18 cellular contexts compared by ENCODE assay signal in genomic region chr4:98963538-98964433, GRCh38. TPM values are rescaled to one million over a fixed set of nuclear protein-coding genes. Genes with fewer than 3 reads are reported as not detected.
DNase-seq lines count a peak whose midpoint lies in the region; ATAC-seq and TF ChIP-seq lines count a peak whose summit lies in the region.
"Had no signal": no experiment of that assay in that cellular context is flagged by ENCODE, and none has a peak within 500 bp of the region (broad histone marks: within the 10 kb centered on the region; RNA-seq: fewer than 3 reads in every experiment).

No MANE protein-coding gene starts in this region.

- peak overlapping the region; percentile 2 for H3K4me3 Mint-ChIP-seq in neural progenitor cell
- H3K4me3 Mint-ChIP-seq in stimulated activated naive B cell treated with anti-CD40 and anti-IgM and Interleukin-4, amounts not matched to agents 10 μg/mL and 1 μg/mL and 100 μg/mL, for 72 hours, result no peak overlapping the region
- H3K4me3 Mint-ChIP-seq: brain had no signal

- H3K9ac ChIP-seq in HCT116 (ENCODE audit: low read length), result no peak overlapping the region
- H3K9ac ChIP-seq in neural progenitor cell, result no peak overlapping the region
- H3K9ac ChIP-seq: KMS-11 had no signal

- RAD21 ChIA-PET in HCT116 (lab: Charles Lee; ENCODE audit: low non-redundant PET in 1 of 2, low total read pairs in 2 of 2, uncharacterized antibody in 2 of 2, unreplicated experiment in 2 of 2), result no interaction called here

- peak overlapping the region; percentile 55 for H3K27ac Mint-ChIP-seq in neural progenitor cell
- no peak overlapping the region for H3K27ac Mint-ChIP-seq in stimulated activated naive B cell treated with anti-CD40 and anti-IgM and Interleukin-4, amounts not matched to agents 10 μg/mL and 1 μg/mL and 100 μg/mL, for 72 hours

- H2AFZ ChIP-seq in HCT116 (ENCODE audit: low read depth, low read length, poor library complexity, severe bottlenecking) (peak overlapping the region; percentile 74), neural progenitor cell (replicated peaks) (no peak overlapping the region)

- H3K4me1 ChIP-seq in HCT116 (ENCODE audit: control insufficient read depth in 1 of 2, insufficient read depth in 2 of 2, low read length in 2 of 2) (peaks cover 5 to 18% of the 10 kb centered on the region in 2 experiments), neural progenitor cell (peaks cover 7% of the 10 kb centered on the region), upper lobe of right lung (no peaks in the 10 kb centered on the region)
- H3K4me1 ChIP-seq: vagina had no signal

- H3K27ac ChIP-seq in HCT116 (ENCODE audit: low read depth, low read length), result peak overlapping the region; percentile 10; the same call in 1 of the 2 replicates
- H3K27ac ChIP-seq in RWPE1, result peak overlapping the region; percentile 79
- peak overlapping the region in 31 of 59 donors; percentile 2 to 76 (median 45) for H3K27ac ChIP-seq in dorsolateral prefrontal cortex
- no peak overlapping the region for H3K27ac ChIP-seq in neural progenitor cell
- no peak overlapping the region for H3K27ac ChIP-seq in upper lobe of right lung
- H3K27ac ChIP-seq: KMS-11, vagina had no signal

- H4K20me1 ChIP-seq in HCT116 (ENCODE audit: insufficient read depth) (no peaks in the 10 kb centered on the region), neural progenitor cell (ENCODE audit: low read depth) (no peaks in the 10 kb centered on the region)

- H3K27me3 ChIP-seq in HCT116 (ENCODE audit: insufficient read depth, low read length) (no peaks in the 10 kb centered on the region), dorsolateral prefrontal cortex (no peaks in the 10 kb centered on the region), neural progenitor cell (no peaks in the 10 kb centered on the region), upper lobe of right lung (no peaks in the 10 kb centered on the region)
- H3K27me3 ChIP-seq: vagina had no signal

- intact Hi-C loops in HCT116 (cut with micrococcal nuclease) (no loop called here), dorsolateral prefrontal cortex (cut with DNase I) (no loop called here), Right ventricle myocardium superior (cut with DNase I) (no loop called here), upper lobe of right lung (cut with DNase I) (no loop called here)

- H3K4me2 ChIP-seq in HCT116 (ENCODE audit: low read length) (peak overlapping the region; percentile 41), neural progenitor cell (no peak overlapping the region)
- H3K4me2 ChIP-seq: KMS-11 had no signal

- H3K79me2 ChIP-seq in HCT116 (ENCODE audit: insufficient read depth, low read length) (no peaks in the 10 kb centered on the region), neural progenitor cell (ENCODE audit: low read depth) (no peaks in the 10 kb centered on the region)

- TF ChIP-seq RAD21 in HCT116 (IDR thresholded peaks at IDR 0.05; ENCODE audit: low read depth), result no peak

- H3K9me2 ChIP-seq in HCT116 (ENCODE audit: insufficient read depth), result no peaks in the 10 kb centered on the region

- BruUV-seq in HCT116 (replicated peaks; lab: Mats Ljungman, UMichigan), result no TSS peak

- no peaks in the 10 kb centered on the region for H3F3A ChIP-seq in neural progenitor cell (ENCODE audit: low read depth)

- DNase-seq in HCT116 (ENCODE audit: low read depth, low spot score), result no peak
- DNase-seq in RWPE1 (ENCODE audit: low spot score), result peak; percentile 60
- peak in 6 of 10 donors; percentile 30 to 64 (median 55) for DNase-seq in dorsolateral prefrontal cortex
- DNase-seq in neural progenitor cell (ENCODE audit: low spot score), result no peak
- no peak for DNase-seq in Right ventricle myocardium superior
- no peak for DNase-seq in upper lobe of right lung
- no peak for DNase-seq in AG08395 (ENCODE audit: low spot score)
- no peak for DNase-seq in stimulated activated naive B cell treated with anti-CD40 and anti-IgM and Interleukin-4, amounts not matched to agents 10 μg/mL and 1 μg/mL and 100 μg/mL, for 72 hours
- DNase-seq: activated CD8-positive, alpha-beta memory T cell treated with anti-CD3 and anti-CD28 coated beads for 24 hours; activated gamma-delta T cell; NCI-H1436 treated with DMSO at 0.1 percent for 48 hours; NCI-H510A; stimulated activated CD4-positive, alpha-beta T cell treated with anti-CD3 and anti-CD28 coated beads, Interleukin-4, amount 100 ng/mL, for 1 hour had no signal

- no peaks in the 10 kb centered on the region for H3K36me3 Mint-ChIP-seq in neural progenitor cell
- H3K36me3 Mint-ChIP-seq in stimulated activated naive B cell treated with anti-CD40 and anti-IgM and Interleukin-4, amounts not matched to agents 10 μg/mL and 1 μg/mL and 100 μg/mL, for 72 hours, result peaks cover 0 to 3% of the 10 kb centered on the region in 2 donors
- H3K36me3 Mint-ChIP-seq: brain had no signal

- no peak for TF ChIP-seq POLR2A in HCT116 (IDR thresholded peaks at IDR 0.05; ENCODE audit: borderline replicate concordance, extremely low read depth, insufficient read depth, insufficient read length)

- H3K9me3 Mint-ChIP-seq in neural progenitor cell, result no peaks in the 10 kb centered on the region
- H3K9me3 Mint-ChIP-seq in stimulated activated naive B cell treated with anti-CD40 and anti-IgM and Interleukin-4, amounts not matched to agents 10 μg/mL and 1 μg/mL and 100 μg/mL, for 72 hours, result peaks cover 3% of the 10 kb centered on the region in 2 donors

- peaks cover 12% of the 10 kb centered on the region for H3K4me1 Mint-ChIP-seq in neural progenitor cell
- peaks cover 2 to 6% of the 10 kb centered on the region in 2 donors for H3K4me1 Mint-ChIP-seq in stimulated activated naive B cell treated with anti-CD40 and anti-IgM and Interleukin-4, amounts not matched to agents 10 μg/mL and 1 μg/mL and 100 μg/mL, for 72 hours

- TF ChIP-seq CTCF in HCT116 (IDR thresholded peaks at IDR 0.05 in 2 of 3, conservative IDR thresholded peaks at IDR 0.05 in 1 of 3; ENCODE audit: borderline replicate concordance in 1 of 3, insufficient read depth in 1 of 3, low read depth in 2 of 3, low read length in 2 of 3) (no peak), RWPE1 (conservative IDR thresholded peaks at IDR 0.05; ENCODE audit: low read depth) (no peak), dorsolateral prefrontal cortex (IDR thresholded peaks at IDR 0.05 in 54 of 56, conservative IDR thresholded peaks at IDR 0.05 in 2 of 56; ENCODE audit: low read depth in 1 of 56, partially characterized antibody in 56 of 56) (no peak), neural progenitor cell (IDR thresholded peaks at IDR 0.05) (no peak), upper lobe of right lung (IDR thresholded peaks at IDR 0.05) (no peak)

- H3K36me3 ChIP-seq in HCT116 (ENCODE audit: control insufficient read depth in 1 of 2, insufficient read depth in 2 of 2, low read length in 2 of 2), result no peaks in the 10 kb centered on the region
- no peaks in the 10 kb centered on the region for H3K36me3 ChIP-seq in neural progenitor cell
- H3K36me3 ChIP-seq in upper lobe of right lung, result no peaks in the 10 kb centered on the region
- H3K36me3 ChIP-seq: vagina had no signal

- POLR2A ChIA-PET in HCT116 (lab: Charles Lee) (no interaction called here), RWPE1 (lab: Yijun Ruan, JAX; ENCODE audit: low non-redundant PET) (no interaction called here)

- peak; percentile 44; the same call in 1 of the 2 replicates for ATAC-seq in HCT116
- no peak for ATAC-seq in Right ventricle myocardium superior (ENCODE audit: poor library complexity)
- ATAC-seq in upper lobe of right lung, result no peak
- ATAC-seq in stimulated activated naive B cell treated with anti-CD40 and anti-IgM and Interleukin-4, amounts not matched to agents 10 μg/mL and 1 μg/mL and 100 μg/mL, for 72 hours (replicated peaks), result no peak
- ATAC-seq: sciatic nerve had no signal

- CTCF ChIA-PET in HCT116 (lab: Charles Lee) (no interaction called here), RWPE1 (lab: Yijun Ruan, JAX) (no interaction called here)

- H3K27me3 Mint-ChIP-seq in neural progenitor cell (ENCODE audit: insufficient read depth, low read depth), result peaks cover 2% of the 10 kb centered on the region
- H3K27me3 Mint-ChIP-seq in stimulated activated naive B cell treated with anti-CD40 and anti-IgM and Interleukin-4, amounts not matched to agents 10 μg/mL and 1 μg/mL and 100 μg/mL, for 72 hours, result peaks cover 14% of the 10 kb centered on the region in 2 donors

- no peaks in the 10 kb centered on the region for H3K9me3 ChIP-seq in HCT116 (ENCODE audit: control insufficient read depth in 1 of 2, insufficient read depth in 1 of 2, low read depth in 1 of 2, low read length in 2 of 2)
- no peaks in the 10 kb centered on the region for H3K9me3 ChIP-seq in neural progenitor cell (ENCODE audit: low read depth)
- H3K9me3 ChIP-seq in upper lobe of right lung, result no peaks in the 10 kb centered on the region
- H3K9me3 ChIP-seq: vagina had no signal

- no peak overlapping the region for H3K4me3 ChIP-seq in HCT116 (replicated peaks in 1 of 2; ENCODE audit: low read depth in 1 of 2, low read length in 2 of 2)
- no peak overlapping the region for H3K4me3 ChIP-seq in dorsolateral prefrontal cortex
- H3K4me3 ChIP-seq in neural progenitor cell, result no peak overlapping the region
- no peak overlapping the region for H3K4me3 ChIP-seq in upper lobe of right lung
- H3K4me3 ChIP-seq: lung, vagina had no signal

TF ChIP-seq in HCT116, 20 proteins besides CTCF, POLR2A, EP300 and RAD21:
- no peak for TF ChIP-seq YY1 (IDR thresholded peaks at IDR 0.05; ENCODE audit: extremely low read depth, insufficient replicate concordance, low read depth, low read length)
- 0 out of 2 replicates have a peak, but pooled peaks have one; percentile 11 for TF ChIP-seq MAX (IDR thresholded peaks at IDR 0.05)

RNA-seq across cellular contexts. Expression of gene METAP1, which starts 31.7 kb away (rescaled TPM):
- total RNA-seq in HCT116 (2021; ENCODE audit: unreplicated experiment), result 112 TPM
- polyA plus RNA-seq in HCT116 (2012), result 52.1 and 89.2 TPM in 2 replicates
- 10 to 100 TPM; 18.4 to 48.4 (median 31.7) TPM for total RNA-seq in dorsolateral prefrontal cortex
- total RNA-seq in neural progenitor cell (ENCODE audit: low replicate concordance), result 92.4 and 155 TPM in 2 replicates
- total RNA-seq in Right ventricle myocardium superior, result 57.5 TPM
- total RNA-seq in upper lobe of right lung, result 30.4 TPM

RNA-seq across cellular contexts. Expression of gene EIF4E, which starts 34.9 kb away (rescaled TPM):
- total RNA-seq in HCT116 (2021; ENCODE audit: unreplicated experiment) (148 TPM), dorsolateral prefrontal cortex (100 to 1,000 TPM in 55 of 120 experiments, 10 to 100 TPM in 65; 56.2 to 162 (median 97.3) TPM), neural progenitor cell (ENCODE audit: low replicate concordance) (249 and 340 TPM in 2 replicates), Right ventricle myocardium superior (50.3 TPM), upper lobe of right lung (58.6 TPM)
- polyA plus RNA-seq in HCT116 (2012), result 77.3 and 92.8 TPM in 2 replicates

Comparison
In these comparisons a context has a peak if more than half of its experiments do, and no peak if none do; other contexts are left out.
1. DNase-seq: peak in RWPE1 (single experiment) and dorsolateral prefrontal cortex (6 of 10); none in HCT116 (single experiment), neural progenitor cell (single experiment), Right ventricle myocardium superior (single experiment), upper lobe of right lung (single experiment), AG08395 (single experiment) and stimulated activated naive B cell treated with anti-CD40 and anti-IgM and Interleukin-4, amounts not matched to agents 10 μg/mL and 1 μg/mL and 100 μg/mL, for 72 hours (single experiment).
2. H3K27ac ChIP-seq: peak in HCT116 (single experiment), RWPE1 (single experiment) and dorsolateral prefrontal cortex (31 of 59); none in neural progenitor cell (single experiment) and upper lobe of right lung (single experiment).